ENCODE assay signal across 8 cellular contexts in genomic region chr12:48157016-48157888, GRCh38. TPM values are rescaled to one million over a fixed set of nuclear protein-coding genes. Genes with fewer than 3 reads are reported as not detected.
A peak's percentile ranks its signal among the peaks of the same experiment; 100 is the strongest.
DNase-seq lines count a peak whose midpoint lies in the region; ATAC-seq and TF ChIP-seq lines count a peak whose summit lies in the region.

ASB8 (minus strand) TSS chr12:48157515; CDS start chr12:48153496, 4,019 bp downstream.

- H3K4me3 ChIP-seq in left ventricle myocardium inferior, result peak within 1 kb of the TSS; percentile 92

- peaks cover 61% of the 10 kb centered on the region for H3K4me1 ChIP-seq in left ventricle myocardium inferior

- H3K27me3 ChIP-seq in left ventricle myocardium inferior (ENCODE audit: low read depth), result no peaks in the 10 kb centered on the region

- H3K4me3 Mint-ChIP-seq in T-helper 17 cell, result peak within 1 kb of the TSS; percentile 95
- H3K4me3 Mint-ChIP-seq in progenitor cell of endocrine pancreas (ENCODE audit: low read depth), result peak within 1 kb of the TSS; percentile 96

- H3K4me1 Mint-ChIP-seq in T-helper 17 cell (peaks cover 26% of the 10 kb centered on the region), progenitor cell of endocrine pancreas (ENCODE audit: low read depth) (peaks cover 5% of the 10 kb centered on the region)

- peak; percentile 94 for DNase-seq in NCI-H1694 treated with DMSO at 0.1 percent for 48 hours (lab: John Stamatoyannopoulos, UW)
- DNase-seq in T-helper 17 cell, result peak; percentile 96 to 98 (median 98)
- peak; percentile 86 to 99 (median 96) for DNase-seq in amygdala (lab: John Stamatoyannopoulos, UW)
- DNase-seq in left ventricle myocardium inferior, result peak; percentile 99
- DNase-seq in progenitor cell of endocrine pancreas (ENCODE audit: low spot score, unreplicated experiment), result peak; percentile 98
- DNase-seq in ureter (ENCODE audit: low spot score), result peak; percentile 99

- H3K27me3 Mint-ChIP-seq in T-helper 17 cell, result no peaks in the 10 kb centered on the region
- peaks cover 7% of the 10 kb centered on the region for H3K27me3 Mint-ChIP-seq in progenitor cell of endocrine pancreas

- H3K36me3 ChIP-seq in left ventricle myocardium inferior, result peaks cover 17% of the 10 kb centered on the region

- H3K9me3 ChIP-seq in T-helper 17 cell (ENCODE audit: control insufficient read depth, low read length, poor library complexity, severe bottlenecking), result no peaks in the 10 kb centered on the region
- H3K9me3 ChIP-seq in left ventricle myocardium inferior (replicated peaks), result no peaks in the 10 kb centered on the region

- peak within 1 kb of the TSS; percentile 94 for H3K27ac ChIP-seq in left ventricle myocardium inferior (replicated peaks)

- intact Hi-C loops in left ventricle myocardium inferior (cut with micrococcal nuclease), result no loop called here

- peak; percentile 66 for TF ChIP-seq CTCF in left ventricle myocardium inferior (IDR thresholded peaks at IDR 0.05; ENCODE audit: borderline replicate concordance)
- peak; percentile 44 for TF ChIP-seq CTCF in progenitor cell of endocrine pancreas (IDR thresholded peaks at IDR 0.05; ENCODE audit: unreplicated experiment)

- peak within 1 kb of the TSS; percentile 95 for H3K27ac Mint-ChIP-seq in T-helper 17 cell
- peak within 1 kb of the TSS; percentile 97 for H3K27ac Mint-ChIP-seq in progenitor cell of endocrine pancreas

- ATAC-seq in GM18498 (IDR thresholded peaks at IDR 0.05; ENCODE audit: unreplicated experiment) (peak; percentile 93), HG02938 (IDR thresholded peaks at IDR 0.05; ENCODE audit: unreplicated experiment) (peak; percentile 83), T-helper 17 cell (peak; percentile 91)

- peaks cover 2% of the 10 kb centered on the region for H3K36me3 Mint-ChIP-seq in T-helper 17 cell (ENCODE audit: low read depth)
- H3K36me3 Mint-ChIP-seq in progenitor cell of endocrine pancreas (ENCODE audit: insufficient read depth), result no peaks in the 10 kb centered on the region

- H3K9me3 Mint-ChIP-seq in progenitor cell of endocrine pancreas (ENCODE audit: low read depth), result no peaks in the 10 kb centered on the region

RNA-seq across cellular contexts. Expression of gene ASB8, which starts in this region (rescaled TPM):
- total RNA-seq in T-helper 17 cell, result 10 to 100 TPM; 39.0 to 59.6 TPM
- 80.3 TPM for total RNA-seq in left ventricle myocardium inferior
- total RNA-seq in progenitor cell of endocrine pancreas, result 22.2 and 27.0 TPM in 2 replicates
- total RNA-seq in ureter, result 51.1 TPM

Comparison
In these comparisons a context has a peak if more than half of its experiments do, and no peak if none do; other contexts are left out.
1. Peak in every context shown above with its lines: DNase-seq, ATAC-seq, H3K4me3 ChIP-seq and H3K27ac ChIP-seq.